7 cellular contexts compared by ENCODE assay signal in genomic region chr6:85285934-85286333, GRCh38.
"Had no signal": no experiment of that assay in that cellular context is flagged by ENCODE, and none has a peak within 500 bp of the region (broad histone marks: within the 10 kb centered on the region; RNA-seq: fewer than 3 reads in every experiment).

No MANE protein-coding gene starts in this region.

- H3K4me1 Mint-ChIP-seq: IgD-negative memory B cell had no signal

- H3K27me3 Mint-ChIP-seq: IgD-negative memory B cell had no signal

- H3K4me3 Mint-ChIP-seq: IgD-negative memory B cell had no signal

- H3K27ac Mint-ChIP-seq: IgD-negative memory B cell had no signal

- H3K4me3 ChIP-seq: K562 had no signal

- FAIRE-seq: HepG2, HTR-8/SVneo, K562 had no signal

- H3K27ac ChIP-seq: HL-60 had no signal

- DNase-seq: IMR-90, KBM-7 had no signal

- H3K36me3 Mint-ChIP-seq: IgD-negative memory B cell had no signal
